Comparison of ENCODE assay signal across 1 cellular context in the genomic region with DNA sequence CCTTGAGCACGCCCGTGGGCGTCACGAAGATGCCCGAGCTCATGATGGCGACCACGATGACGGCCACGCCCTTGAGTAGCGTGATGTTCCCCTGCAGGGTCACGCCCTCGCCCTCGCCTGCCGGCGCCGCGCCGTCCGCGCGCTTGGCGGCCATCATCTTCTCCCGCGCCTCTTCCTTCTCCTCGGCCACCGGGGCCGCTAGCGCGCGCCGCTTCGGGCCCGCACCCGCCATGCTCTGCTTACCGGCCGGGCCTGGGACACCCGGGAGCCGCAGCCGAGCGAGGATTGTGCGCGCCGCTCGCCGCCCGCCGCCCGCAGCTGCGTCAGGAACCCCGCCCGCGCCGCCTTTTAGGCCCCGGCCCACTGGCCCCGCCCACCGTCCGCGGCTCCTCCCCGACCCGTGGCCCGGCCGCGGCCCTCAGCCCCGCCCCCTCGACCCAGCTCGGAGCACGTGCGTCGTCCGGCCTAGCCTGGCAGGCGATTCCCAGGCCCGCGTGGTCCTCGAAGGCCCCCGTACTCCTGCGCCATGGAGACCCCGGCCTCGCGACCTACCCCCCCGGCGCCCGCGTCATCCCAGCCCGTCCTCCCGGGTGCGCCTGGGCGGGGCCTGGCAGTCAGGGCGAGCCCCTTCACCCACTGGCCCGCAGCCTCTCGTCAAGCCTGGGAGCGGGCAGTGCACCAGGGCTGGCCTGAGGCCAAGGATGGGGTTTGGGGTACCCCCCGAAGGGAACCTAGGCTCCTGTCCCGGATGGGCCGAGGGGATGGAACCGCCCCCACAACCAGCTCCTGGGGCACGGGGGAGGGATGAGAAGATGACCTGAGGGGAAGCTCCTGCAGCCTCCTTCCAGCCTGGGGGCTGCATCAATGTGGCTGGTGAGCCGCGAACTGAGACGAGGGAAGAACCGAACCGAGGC.
A peak's percentile ranks its signal among the peaks of the same experiment; 100 is the strongest.
TF ChIP-seq lines count a peak whose summit lies in the region.
"Not testable (repeated sequence)": the region's sequence is repeated elsewhere in the genome, so short reads cannot be mapped to it uniquely, and the experiment has no call there.

No MANE protein-coding gene starts in this region.

TF ChIP-seq in HepG2, 621 proteins besides CTCF, POLR2A, EP300 and RAD21 (continued from another document and continues in another):
- TF ChIP-seq ZNF251 (CRISPR knock-in tag; IDR thresholded peaks at IDR 0.05), result peak; percentile 98
- peak; percentile 86 for TF ChIP-seq SIX4 (CRISPR knock-in tag; IDR thresholded peaks at IDR 0.05)
- TF ChIP-seq ONECUT2 (CRISPR knock-in tag; IDR thresholded peaks at IDR 0.05), result peak; percentile 79
- TF ChIP-seq, protein P1, sequence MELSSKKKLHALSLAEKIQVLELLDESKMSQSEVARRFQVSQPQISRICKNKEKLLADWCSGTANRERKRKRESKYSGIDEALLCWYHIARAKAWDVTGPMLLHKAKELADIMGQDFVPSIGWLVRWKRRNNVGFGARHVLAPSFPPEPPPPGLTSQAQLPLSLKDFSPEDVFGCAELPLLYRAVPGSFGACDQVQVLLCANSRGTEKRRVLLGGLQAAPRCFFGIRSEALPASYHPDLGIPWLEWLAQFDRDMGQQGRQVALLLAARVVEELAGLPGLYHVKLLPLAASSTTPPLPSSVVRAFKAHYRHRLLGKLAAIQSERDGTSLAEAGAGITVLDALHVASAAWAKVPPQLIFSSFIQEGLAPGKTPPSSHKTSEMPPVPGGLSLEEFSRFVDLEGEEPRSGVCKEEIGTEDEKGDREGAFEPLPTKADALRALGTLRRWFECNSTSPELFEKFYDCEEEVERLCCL (CRISPR knock-in tag; IDR thresholded peaks at IDR 0.05; ENCODE audit: borderline replicate concordance), result peak; percentile 94; the same call in 1 of the 2 replicates
- peak; percentile 54 for TF ChIP-seq AGO1 (IDR thresholded peaks at IDR 0.05; ENCODE audit: low read depth, low read length, poor library complexity, severe bottlenecking)
- peak; percentile 96 for TF ChIP-seq ZNF205 (CRISPR knock-in tag; IDR thresholded peaks at IDR 0.05)
- TF ChIP-seq, protein P2, sequence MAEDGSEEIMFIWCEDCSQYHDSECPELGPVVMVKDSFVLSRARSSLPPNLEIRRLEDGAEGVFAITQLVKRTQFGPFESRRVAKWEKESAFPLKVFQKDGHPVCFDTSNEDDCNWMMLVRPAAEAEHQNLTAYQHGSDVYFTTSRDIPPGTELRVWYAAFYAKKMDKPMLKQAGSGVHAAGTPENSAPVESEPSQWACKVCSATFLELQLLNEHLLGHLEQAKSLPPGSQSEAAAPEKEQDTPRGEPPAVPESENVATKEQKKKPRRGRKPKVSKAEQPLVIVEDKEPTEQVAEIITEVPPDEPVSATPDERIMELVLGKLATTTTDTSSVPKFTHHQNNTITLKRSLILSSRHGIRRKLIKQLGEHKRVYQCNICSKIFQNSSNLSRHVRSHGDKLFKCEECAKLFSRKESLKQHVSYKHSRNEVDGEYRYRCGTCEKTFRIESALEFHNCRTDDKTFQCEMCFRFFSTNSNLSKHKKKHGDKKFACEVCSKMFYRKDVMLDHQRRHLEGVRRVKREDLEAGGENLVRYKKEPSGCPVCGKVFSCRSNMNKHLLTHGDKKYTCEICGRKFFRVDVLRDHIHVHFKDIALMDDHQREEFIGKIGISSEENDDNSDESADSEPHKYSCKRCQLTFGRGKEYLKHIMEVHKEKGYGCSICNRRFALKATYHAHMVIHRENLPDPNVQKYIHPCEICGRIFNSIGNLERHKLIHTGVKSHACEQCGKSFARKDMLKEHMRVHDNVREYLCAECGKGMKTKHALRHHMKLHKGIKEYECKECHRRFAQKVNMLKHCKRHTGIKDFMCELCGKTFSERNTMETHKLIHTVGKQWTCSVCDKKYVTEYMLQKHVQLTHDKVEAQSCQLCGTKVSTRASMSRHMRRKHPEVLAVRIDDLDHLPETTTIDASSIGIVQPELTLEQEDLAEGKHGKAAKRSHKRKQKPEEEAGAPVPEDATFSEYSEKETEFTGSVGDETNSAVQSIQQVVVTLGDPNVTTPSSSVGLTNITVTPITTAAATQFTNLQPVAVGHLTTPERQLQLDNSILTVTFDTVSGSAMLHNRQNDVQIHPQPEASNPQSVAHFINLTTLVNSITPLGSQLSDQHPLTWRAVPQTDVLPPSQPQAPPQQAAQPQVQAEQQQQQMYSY (CRISPR knock-in tag; IDR thresholded peaks at IDR 0.05), result peak; percentile 85
- TF ChIP-seq, protein P3, sequence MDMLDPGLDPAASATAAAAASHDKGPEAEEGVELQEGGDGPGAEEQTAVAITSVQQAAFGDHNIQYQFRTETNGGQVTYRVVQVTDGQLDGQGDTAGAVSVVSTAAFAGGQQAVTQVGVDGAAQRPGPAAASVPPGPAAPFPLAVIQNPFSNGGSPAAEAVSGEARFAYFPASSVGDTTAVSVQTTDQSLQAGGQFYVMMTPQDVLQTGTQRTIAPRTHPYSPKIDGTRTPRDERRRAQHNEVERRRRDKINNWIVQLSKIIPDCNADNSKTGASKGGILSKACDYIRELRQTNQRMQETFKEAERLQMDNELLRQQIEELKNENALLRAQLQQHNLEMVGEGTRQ (IDR thresholded peaks at IDR 0.05; ENCODE audit: low read depth, low read length), result peak; percentile 45; the same call in 1 of the 2 replicates
- TF ChIP-seq, protein P3 (CRISPR knock-in tag; IDR thresholded peaks at IDR 0.05; ENCODE audit: borderline replicate concordance), result peak; percentile 56; the same call in 1 of the 2 replicates
- TF ChIP-seq, protein P4, sequence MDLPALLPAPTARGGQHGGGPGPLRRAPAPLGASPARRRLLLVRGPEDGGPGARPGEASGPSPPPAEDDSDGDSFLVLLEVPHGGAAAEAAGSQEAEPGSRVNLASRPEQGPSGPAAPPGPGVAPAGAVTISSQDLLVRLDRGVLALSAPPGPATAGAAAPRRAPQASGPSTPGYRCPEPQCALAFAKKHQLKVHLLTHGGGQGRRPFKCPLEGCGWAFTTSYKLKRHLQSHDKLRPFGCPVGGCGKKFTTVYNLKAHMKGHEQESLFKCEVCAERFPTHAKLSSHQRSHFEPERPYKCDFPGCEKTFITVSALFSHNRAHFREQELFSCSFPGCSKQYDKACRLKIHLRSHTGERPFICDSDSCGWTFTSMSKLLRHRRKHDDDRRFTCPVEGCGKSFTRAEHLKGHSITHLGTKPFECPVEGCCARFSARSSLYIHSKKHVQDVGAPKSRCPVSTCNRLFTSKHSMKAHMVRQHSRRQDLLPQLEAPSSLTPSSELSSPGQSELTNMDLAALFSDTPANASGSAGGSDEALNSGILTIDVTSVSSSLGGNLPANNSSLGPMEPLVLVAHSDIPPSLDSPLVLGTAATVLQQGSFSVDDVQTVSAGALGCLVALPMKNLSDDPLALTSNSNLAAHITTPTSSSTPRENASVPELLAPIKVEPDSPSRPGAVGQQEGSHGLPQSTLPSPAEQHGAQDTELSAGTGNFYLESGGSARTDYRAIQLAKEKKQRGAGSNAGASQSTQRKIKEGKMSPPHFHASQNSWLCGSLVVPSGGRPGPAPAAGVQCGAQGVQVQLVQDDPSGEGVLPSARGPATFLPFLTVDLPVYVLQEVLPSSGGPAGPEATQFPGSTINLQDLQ (CRISPR knock-in tag; IDR thresholded peaks at IDR 0.05), result peak; percentile 91; the same call in 1 of the 2 replicates
- 0 out of 2 replicates have a peak, but pooled peaks have one; percentile 55 for TF ChIP-seq FOXJ3 (CRISPR knock-in tag; IDR thresholded peaks at IDR 0.05; ENCODE audit: borderline replicate concordance)
- TF ChIP-seq, protein P5, sequence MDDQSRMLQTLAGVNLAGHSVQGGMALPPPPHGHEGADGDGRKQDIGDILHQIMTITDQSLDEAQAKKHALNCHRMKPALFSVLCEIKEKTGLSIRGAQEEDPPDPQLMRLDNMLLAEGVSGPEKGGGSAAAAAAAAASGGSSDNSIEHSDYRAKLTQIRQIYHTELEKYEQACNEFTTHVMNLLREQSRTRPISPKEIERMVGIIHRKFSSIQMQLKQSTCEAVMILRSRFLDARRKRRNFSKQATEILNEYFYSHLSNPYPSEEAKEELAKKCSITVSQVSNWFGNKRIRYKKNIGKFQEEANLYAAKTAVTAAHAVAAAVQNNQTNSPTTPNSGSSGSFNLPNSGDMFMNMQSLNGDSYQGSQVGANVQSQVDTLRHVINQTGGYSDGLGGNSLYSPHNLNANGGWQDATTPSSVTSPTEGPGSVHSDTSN (CRISPR knock-in tag; IDR thresholded peaks at IDR 0.05; ENCODE audit: borderline replicate concordance), result peak; percentile 91
- peak; percentile 96 for TF ChIP-seq ZNF564 (CRISPR knock-in tag; IDR thresholded peaks at IDR 0.05)
- TF ChIP-seq, protein P6, sequence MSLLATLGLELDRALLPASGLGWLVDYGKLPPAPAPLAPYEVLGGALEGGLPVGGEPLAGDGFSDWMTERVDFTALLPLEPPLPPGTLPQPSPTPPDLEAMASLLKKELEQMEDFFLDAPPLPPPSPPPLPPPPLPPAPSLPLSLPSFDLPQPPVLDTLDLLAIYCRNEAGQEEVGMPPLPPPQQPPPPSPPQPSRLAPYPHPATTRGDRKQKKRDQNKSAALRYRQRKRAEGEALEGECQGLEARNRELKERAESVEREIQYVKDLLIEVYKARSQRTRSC (CRISPR knock-in tag; IDR thresholded peaks at IDR 0.05; ENCODE audit: low read depth), result peak; percentile 98
- peak; percentile 96 for TF ChIP-seq FLYWCH1 (CRISPR knock-in tag; IDR thresholded peaks at IDR 0.05)
- TF ChIP-seq, protein P7, sequence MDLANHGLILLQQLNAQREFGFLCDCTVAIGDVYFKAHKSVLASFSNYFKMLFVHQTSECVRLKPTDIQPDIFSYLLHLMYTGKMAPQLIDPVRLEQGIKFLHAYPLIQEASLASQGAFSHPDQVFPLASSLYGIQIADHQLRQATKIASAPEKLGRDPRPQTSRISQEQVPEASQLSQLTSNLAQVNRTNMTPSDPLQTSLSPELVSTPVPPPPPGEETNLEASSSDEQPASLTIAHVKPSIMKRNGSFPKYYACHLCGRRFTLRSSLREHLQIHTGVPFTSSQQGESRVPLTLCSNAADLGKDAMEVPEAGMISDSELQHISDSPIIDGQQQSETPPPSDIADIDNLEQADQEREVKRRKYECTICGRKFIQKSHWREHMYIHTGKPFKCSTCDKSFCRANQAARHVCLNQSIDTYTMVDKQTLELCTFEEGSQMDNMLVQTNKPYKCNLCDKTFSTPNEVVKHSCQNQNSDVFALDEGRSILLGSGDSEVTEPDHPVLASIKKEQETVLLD (CRISPR knock-in tag; IDR thresholded peaks at IDR 0.05; ENCODE audit: low read depth), result peak; percentile 96
- TF ChIP-seq TBX2 (CRISPR knock-in tag; IDR thresholded peaks at IDR 0.05; ENCODE audit: borderline replicate concordance), result peak; percentile 90
- peak; percentile 90 for TF ChIP-seq CREB1 (IDR thresholded peaks at IDR 0.05)
- not testable (repeated sequence) for TF ChIP-seq CREB1 (CRISPR knock-in tag; IDR thresholded peaks at IDR 0.05)
- peak; percentile 96 for TF ChIP-seq POGZ (CRISPR knock-in tag; IDR thresholded peaks at IDR 0.05)
- TF ChIP-seq, protein P8, sequence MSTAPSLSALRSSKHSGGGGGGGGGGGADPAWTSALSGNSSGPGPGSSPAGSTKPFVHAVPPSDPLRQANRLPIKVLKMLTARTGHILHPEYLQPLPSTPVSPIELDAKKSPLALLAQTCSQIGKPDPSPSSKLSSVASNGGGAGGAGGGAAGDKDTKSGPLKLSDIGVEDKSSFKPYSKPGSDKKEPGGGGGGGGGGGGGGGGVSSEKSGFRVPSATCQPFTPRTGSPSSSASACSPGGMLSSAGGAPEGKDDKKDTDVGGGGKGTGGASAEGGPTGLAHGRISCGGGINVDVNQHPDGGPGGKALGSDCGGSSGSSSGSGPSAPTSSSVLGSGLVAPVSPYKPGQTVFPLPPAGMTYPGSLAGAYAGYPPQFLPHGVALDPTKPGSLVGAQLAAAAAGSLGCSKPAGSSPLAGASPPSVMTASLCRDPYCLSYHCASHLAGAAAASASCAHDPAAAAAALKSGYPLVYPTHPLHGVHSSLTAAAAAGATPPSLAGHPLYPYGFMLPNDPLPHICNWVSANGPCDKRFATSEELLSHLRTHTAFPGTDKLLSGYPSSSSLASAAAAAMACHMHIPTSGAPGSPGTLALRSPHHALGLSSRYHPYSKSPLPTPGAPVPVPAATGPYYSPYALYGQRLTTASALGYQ (CRISPR knock-in tag; IDR thresholded peaks at IDR 0.05), result peak; percentile 94; the same call in 1 of the 2 replicates
- TF ChIP-seq, protein P9, sequence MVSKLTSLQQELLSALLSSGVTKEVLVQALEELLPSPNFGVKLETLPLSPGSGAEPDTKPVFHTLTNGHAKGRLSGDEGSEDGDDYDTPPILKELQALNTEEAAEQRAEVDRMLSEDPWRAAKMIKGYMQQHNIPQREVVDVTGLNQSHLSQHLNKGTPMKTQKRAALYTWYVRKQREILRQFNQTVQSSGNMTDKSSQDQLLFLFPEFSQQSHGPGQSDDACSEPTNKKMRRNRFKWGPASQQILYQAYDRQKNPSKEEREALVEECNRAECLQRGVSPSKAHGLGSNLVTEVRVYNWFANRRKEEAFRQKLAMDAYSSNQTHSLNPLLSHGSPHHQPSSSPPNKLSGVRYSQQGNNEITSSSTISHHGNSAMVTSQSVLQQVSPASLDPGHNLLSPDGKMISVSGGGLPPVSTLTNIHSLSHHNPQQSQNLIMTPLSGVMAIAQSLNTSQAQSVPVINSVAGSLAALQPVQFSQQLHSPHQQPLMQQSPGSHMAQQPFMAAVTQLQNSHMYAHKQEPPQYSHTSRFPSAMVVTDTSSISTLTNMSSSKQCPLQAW (CRISPR knock-in tag; IDR thresholded peaks at IDR 0.05), result peak; percentile 90
